ENCODE assay signal across 9 cellular contexts in the genomic region with DNA sequence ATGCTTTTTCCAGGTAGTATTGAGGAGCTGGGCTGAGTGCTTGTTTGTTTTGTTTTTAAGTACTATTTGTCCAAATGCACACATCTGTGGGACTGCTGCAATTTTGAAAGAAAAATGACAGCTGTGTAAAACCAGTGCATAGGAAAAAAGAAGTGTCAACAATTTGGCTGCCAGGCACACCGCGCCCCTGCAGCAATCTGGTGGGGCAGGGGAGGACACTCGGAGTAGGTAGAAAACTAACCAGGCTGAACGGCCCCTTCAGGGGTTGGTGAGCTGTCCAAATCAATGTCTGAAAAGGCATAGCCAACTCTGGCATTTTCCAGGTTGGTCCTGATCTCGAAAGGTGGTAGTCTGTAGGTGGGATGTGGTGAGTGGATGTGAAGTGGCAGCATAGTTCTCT. TPM values are rescaled to one million over a fixed set of nuclear protein-coding genes. Genes with fewer than 3 reads are reported as not detected.
A peak's percentile ranks its signal among the peaks of the same experiment; 100 is the strongest.
DNase-seq lines count a peak whose midpoint lies in the region; ATAC-seq, FAIRE-seq and TF ChIP-seq lines count a peak whose summit lies in the region.
"Had no signal": no experiment of that assay in that cellular context is flagged by ENCODE, and none has a peak within 500 bp of the region (broad histone marks: within the 10 kb centered on the region; RNA-seq: fewer than 3 reads in every experiment).

No MANE protein-coding gene starts in this region.

- peak overlapping the region; percentile 43 to 85 (median 77) for H3K4me3 Mint-ChIP-seq in naive thymus-derived CD8-positive, alpha-beta T cell

- in situ Hi-C loops in ACHN (cut with HindIII; ENCODE audit: low pct_ligation_motif_present, low pct_unique_long_range_greater_than_20kb, low sequenced_read_pairs), result no loop called here

- no peak overlapping the region for H4K8ac ChIP-seq in H1 (ENCODE audit: extremely low read depth, insufficient read depth, low read length)

- no peak overlapping the region for H2BK12ac ChIP-seq in H1 (ENCODE audit: low read depth, low read length)

- peak overlapping the region; percentile 76 to 81 for H3K4me2 ChIP-seq in H1 (ENCODE audit: insufficient read depth in 1 of 2, low read depth in 2 of 2, low read length in 2 of 2)

- no peak for TF ChIP-seq POLR2A in H1 (IDR thresholded peaks at IDR 0.05; ENCODE audit: control extremely low read depth in 1 of 2, low read depth in 2 of 2, low read length in 2 of 2)

- H3K36me3 ChIP-seq in H1 (ENCODE audit: control insufficient read depth in 2 of 4, insufficient read depth in 4 of 4, low read length in 3 of 4), result no peaks in the 10 kb centered on the region; a peak in 1 of 8 replicates

- TF ChIP-seq RAD21 in H1 (IDR thresholded peaks at IDR 0.05 in 1 of 2, conservative IDR thresholded peaks at IDR 0.05 in 1 of 2; ENCODE audit: low read depth in 2 of 2, low read length in 2 of 2), result no peak

- H3K36me3 Mint-ChIP-seq in naive thymus-derived CD8-positive, alpha-beta T cell, result peaks cover 0 to 2% (median 0%) of the 10 kb centered on the region in 3 donors

- H4K5ac ChIP-seq in H1 (ENCODE audit: insufficient read length, low read depth, low read length), result no peak overlapping the region

- H3K4me1 Mint-ChIP-seq in naive thymus-derived CD8-positive, alpha-beta T cell, result peaks cover 1 to 20% (median 13%) of the 10 kb centered on the region in 4 donors

- no peaks in the 10 kb centered on the region for H3K9me3 ChIP-seq in AG04450 (ENCODE audit: control insufficient read depth, insufficient read depth, low read length)
- no peaks in the 10 kb centered on the region for H3K9me3 ChIP-seq in H1 (ENCODE audit: insufficient read depth in 2 of 2, low read depth in 1 of 2, low read length in 1 of 2)

- DNase-seq in AG04450 (ENCODE audit: low read depth, low spot score), result no peak
- no peak for DNase-seq in LNCaP clone FGC (ENCODE audit: low read depth)
- no peak for DNase-seq in H1 (ENCODE audit: low read depth in 1 of 2, low spot score in 2 of 2)
- DNase-seq in naive thymus-derived CD8-positive, alpha-beta T cell, result no peak
- no peak for DNase-seq in ACHN
- DNase-seq in stimulated activated CD4-positive, alpha-beta T cell treated with anti-CD3 and anti-CD28 coated beads, Interleukin-2, amount 100 ng/mL, for 24 hours, result no peak
- DNase-seq in left lobe of liver (ENCODE audit: low spot score), result no peak
- DNase-seq: activated gamma-delta T cell had no signal

- H2BK15ac ChIP-seq in H1 (ENCODE audit: low read length), result no peak overlapping the region

- H3K4ac ChIP-seq in H1 (replicated peaks; ENCODE audit: insufficient read length, low read depth, low read length), result no peak overlapping the region

- H3K9me3 Mint-ChIP-seq in naive thymus-derived CD8-positive, alpha-beta T cell, result peaks cover 0 to under 1% (median 0%) of the 10 kb centered on the region in 9 donors

- no peak for TF ChIP-seq CTCF in AG04450 (IDR thresholded peaks at IDR 0.05; ENCODE audit: low read depth, low read length)
- no peak for TF ChIP-seq CTCF in LNCaP clone FGC (IDR thresholded peaks at IDR 0.05; ENCODE audit: control insufficient read depth, extremely low read depth, insufficient read depth)
- TF ChIP-seq CTCF in H1 (IDR thresholded peaks at IDR 0.05; ENCODE audit: control extremely low read depth in 1 of 3, insufficient read depth in 1 of 3, low read depth in 1 of 3, low read length in 3 of 3), result no peak

- CTCF ChIA-PET in AG04450 (lab: Charles Lee), result no interaction called here
- CTCF ChIA-PET in H1 (lab: Charles Lee; ENCODE audit: partially characterized antibody), result no interaction called here

- H3K4me3 ChIP-seq in AG04450 (ENCODE audit: low read depth, low read length), result peak overlapping the region; percentile 79
- H3K4me3 ChIP-seq in LNCaP clone FGC (ENCODE audit: low read depth, low read length), result peak overlapping the region; percentile 60
- H3K4me3 ChIP-seq in H1 (ENCODE audit: extremely low read depth in 1 of 4, insufficient read depth in 2 of 4, low read depth in 3 of 4, low read length in 4 of 4), result peak overlapping the region; percentile 67 to 96 (median 77)

- 81% methylated on average over 5 of the region's 5 CpGs; no CpG with 5 or more reads in 1 of the 2 experiments for WGBS in H1 (ENCODE audit: extremely low coverage in 1 of 2, insufficient coverage in 1 of 2, insufficient read length in 1 of 2, insufficient replicate concordance in 2 of 2, low coverage in 1 of 2, low lambda C conversion rate in 2 of 2, missing lambda C conversion rate in 1 of 2), 2 experiments

- H3K18ac ChIP-seq in H1 (ENCODE audit: extremely low read depth, low read length), result no peak overlapping the region

- H3K14ac ChIP-seq in H1 (ENCODE audit: insufficient read length), result no peak overlapping the region

- H2AK5ac ChIP-seq in H1 (ENCODE audit: low read depth, low read length), result 0 out of 2 replicates have a peak overlapping the region, but pooled peaks have one; percentile 75

- H2BK5ac ChIP-seq in H1 (ENCODE audit: low read depth, low read length), result no peak overlapping the region

- peak overlapping the region in 5 of 10 donors; percentile 27 to 86 (median 54) for H3K27ac Mint-ChIP-seq in naive thymus-derived CD8-positive, alpha-beta T cell

- no peak for ATAC-seq in naive thymus-derived CD8-positive, alpha-beta T cell
- ATAC-seq in HG02938 (IDR thresholded peaks at IDR 0.05; ENCODE audit: unreplicated experiment) (no peak), left lobe of liver (no peak)

- no peak overlapping the region for H2BK20ac ChIP-seq in H1 (ENCODE audit: low read length)

- no peak for FAIRE-seq in H1 (lab: Jason Lieb, UNC)

- peaks cover 0 to 4% of the 10 kb centered on the region in 2 experiments for H4K20me1 ChIP-seq in H1 (replicated peaks in 1 of 2; ENCODE audit: control insufficient read depth in 1 of 2, insufficient read depth in 2 of 2, low read length in 2 of 2)

- peaks cover 0 to 9% of the 10 kb centered on the region in 2 experiments; a peak in 1 of 4 replicates for H3K79me2 ChIP-seq in H1 (ENCODE audit: control insufficient read depth in 1 of 2, insufficient read depth in 2 of 2, low read length in 2 of 2)

- no peak overlapping the region for H2AFZ ChIP-seq in H1 (ENCODE audit: low read length)

- H3K56ac ChIP-seq in H1 (replicated peaks; ENCODE audit: insufficient read length, low read depth, low read length), result no peak overlapping the region

- H2BK120ac ChIP-seq in H1 (replicated peaks; ENCODE audit: low read depth, low read length), result no peak overlapping the region

- no peaks in the 10 kb centered on the region for H3K23me2 ChIP-seq in H1 (ENCODE audit: low read depth, low read length)

- H3K27me3 Mint-ChIP-seq in naive thymus-derived CD8-positive, alpha-beta T cell, result peaks cover 0 to 6% (median 4%) of the 10 kb centered on the region in 5 donors

- H4K91ac ChIP-seq in H1 (replicated peaks; ENCODE audit: insufficient read length, low read length), result no peak overlapping the region

- no peak for TF ChIP-seq EP300 in H1 (IDR thresholded peaks at IDR 0.05; ENCODE audit: borderline replicate concordance in 1 of 2, low read depth in 2 of 2, low read length in 2 of 2)

- no peaks in the 10 kb centered on the region for H3K27me3 ChIP-seq in AG04450 (ENCODE audit: control insufficient read depth, insufficient read depth, low read length)
- H3K27me3 ChIP-seq in H1 (replicated peaks in 1 of 4; ENCODE audit: control insufficient read depth in 3 of 4, extremely low read depth in 1 of 4, insufficient read depth in 3 of 4, low read length in 3 of 4), result no peaks in the 10 kb centered on the region

- POLR2A ChIA-PET in AG04450 (lab: Yijun Ruan, JAX) (no interaction called here), H1 (lab: Charles Lee; ENCODE audit: partially characterized antibody) (interaction anchor here (1.5 kb wide), 1 partner anchor 354 kb away, joined by 6 read pairs; no protein-coding TSS in a partner anchor)
- POLR2A ChIA-PET in naive thymus-derived CD8-positive, alpha-beta T cell (lab: Charles Lee), result no interaction called here

- H3K4me1 ChIP-seq in H1 (replicated peaks in 1 of 4; ENCODE audit: control insufficient read depth in 3 of 4, insufficient read depth in 4 of 4, low read length in 3 of 4), result peaks cover 0 to 4% (median 0%) of the 10 kb centered on the region in 4 experiments; a peak in 3 of 7 replicates

- no peak overlapping the region for H3K27ac ChIP-seq in AG04450 (ENCODE audit: low read depth, low read length)
- H3K27ac ChIP-seq in H1 (ENCODE audit: low read depth, low read length), result no peak overlapping the region

- no peak overlapping the region for H3K23ac ChIP-seq in H1 (ENCODE audit: insufficient read length)

- H3K9ac ChIP-seq in H1 (replicated peaks in 1 of 4; ENCODE audit: extremely low read depth in 1 of 4, low read depth in 3 of 4, low read length in 3 of 4), result peak overlapping the region in 2 of 4 experiments; percentile 30 to 92; a peak in 2 of 7 replicates

- no peaks in the 10 kb centered on the region; the same call in 1 of the 2 replicates for H3K79me1 ChIP-seq in H1 (ENCODE audit: low read depth, low read length)

TF ChIP-seq in H1, 55 proteins besides CTCF, POLR2A, EP300 and RAD21 (continues in another document):
- TF ChIP-seq FOSL1 (IDR thresholded peaks at IDR 0.05; ENCODE audit: insufficient read depth, low read depth, low read length), result no peak
- TF ChIP-seq POLR2AphosphoS5 (IDR thresholded peaks at IDR 0.05; ENCODE audit: low read depth, low read length), result no peak
- TF ChIP-seq CEBPB (IDR thresholded peaks at IDR 0.05; ENCODE audit: low read depth, low read length), result no peak
- no peak for TF ChIP-seq CBX5 (IDR thresholded peaks at IDR 0.05; ENCODE audit: low read depth, low read length)
- no peak for TF ChIP-seq GABPA (IDR thresholded peaks at IDR 0.05; ENCODE audit: borderline replicate concordance, insufficient read depth, low read length)
- no peak for TF ChIP-seq CREB1 (IDR thresholded peaks at IDR 0.05)
- no peak for TF ChIP-seq SP2 (IDR thresholded peaks at IDR 0.05; ENCODE audit: low read length)
- no peak for TF ChIP-seq JUN (IDR thresholded peaks at IDR 0.05; ENCODE audit: low read depth, low read length)
- no peak for TF ChIP-seq BRCA1 (IDR thresholded peaks at IDR 0.05; ENCODE audit: low read depth, low read length)
- TF ChIP-seq TCF12 (IDR thresholded peaks at IDR 0.05; ENCODE audit: low read depth, low read length), result no peak

RNA-seq across cellular contexts. Expression of a gene that starts 1.1 kb away (rescaled TPM):
- polyA plus RNA-seq in AG04450 (2011; rRNA removed) (13.8 and 25.7 TPM in 2 replicates), H1 (2011; rRNA removed) (19.1 and 35.9 TPM in 2 replicates)
- polyA minus RNA-seq in AG04450 (2011; rRNA and poly(A)+ RNA removed), result 15.5 and 19.0 TPM in 2 replicates
- 52.4 and 52.7 TPM in 2 replicates for total RNA-seq in H1 (2021; fragmentation: NEBNext Ultra II Directional; extraction: Animal tissue kit (Norgen Biotek cat#: 25700))
- 12.2 TPM for polyA plus RNA-seq in H1 (2011; cell fraction: cytosol; rRNA removed)
- 49.5 TPM for polyA plus RNA-seq in H1 (2011; cell fraction: nucleus; rRNA removed)
- polyA plus RNA-seq in H1 (2012, experiment 1 of 2), result 60.2 to 68.5 TPM (median 64.4 TPM) in 4 replicates
- polyA plus RNA-seq in H1 (2012, experiment 2 of 2), result 88.0 TPM
- 68.9 TPM for polyA plus RNA-seq in H1 (2013, experiment 1 of 2)
- polyA plus RNA-seq in H1 (2013, experiment 2 of 2), result 73.5 TPM
- 7.7 and 10.6 TPM in 2 replicates for polyA minus RNA-seq in H1 (2011; rRNA and poly(A)+ RNA removed)
- polyA minus RNA-seq in H1 (2011; cell fraction: cytosol; rRNA and poly(A)+ RNA removed), result 17.0 TPM
- polyA minus RNA-seq in H1 (2011; cell fraction: nucleus; rRNA and poly(A)+ RNA removed), result 15.6 TPM
- 1 to 10 TPM; 5.3 to 7.0 TPM for total RNA-seq in naive thymus-derived CD8-positive, alpha-beta T cell
- 10 to 100 TPM in 2 of 3 donors, 1 to 10 TPM in 1; 9.3 to 28.3 (median 17.0) TPM for polyA plus RNA-seq in naive thymus-derived CD8-positive, alpha-beta T cell
- total RNA-seq in left lobe of liver, result 2.0 TPM
